Comparison of ENCODE assay signal across 1 cellular context in genomic region chr14:93987376-93987775, GRCh38.
TF ChIP-seq lines count a peak whose summit lies in the region.

No MANE protein-coding gene starts in this region.

TF ChIP-seq in GM23338, 12 proteins besides CTCF, POLR2A, EP300 and RAD21 (continued from another document):
- TF ChIP-seq ZNF462 (CRISPR knock-in tag; IDR thresholded peaks at IDR 0.05): no peak
- TF ChIP-seq STAT1 (IDR thresholded peaks at IDR 0.05; ENCODE audit: unreplicated experiment): no peak
- no peak for TF ChIP-seq REST (IDR thresholded peaks at IDR 0.05; ENCODE audit: unreplicated experiment)
- no peak for TF ChIP-seq EZH2phosphoT487 (IDR thresholded peaks at IDR 0.05; ENCODE audit: unreplicated experiment)
- TF ChIP-seq EZH2 (IDR thresholded peaks at IDR 0.05; ENCODE audit: low read depth, unreplicated experiment): no peak
